1 cellular context compared by ENCODE assay signal in genomic region chr1:15272009-15272781, GRCh38.
TF ChIP-seq lines count a peak whose summit lies in the region.

No MANE protein-coding gene starts in this region.

TF ChIP-seq in HepG2, 621 proteins besides CTCF, POLR2A, EP300 and RAD21 (continued from another document and continues in another):
- TF ChIP-seq, protein P1, sequence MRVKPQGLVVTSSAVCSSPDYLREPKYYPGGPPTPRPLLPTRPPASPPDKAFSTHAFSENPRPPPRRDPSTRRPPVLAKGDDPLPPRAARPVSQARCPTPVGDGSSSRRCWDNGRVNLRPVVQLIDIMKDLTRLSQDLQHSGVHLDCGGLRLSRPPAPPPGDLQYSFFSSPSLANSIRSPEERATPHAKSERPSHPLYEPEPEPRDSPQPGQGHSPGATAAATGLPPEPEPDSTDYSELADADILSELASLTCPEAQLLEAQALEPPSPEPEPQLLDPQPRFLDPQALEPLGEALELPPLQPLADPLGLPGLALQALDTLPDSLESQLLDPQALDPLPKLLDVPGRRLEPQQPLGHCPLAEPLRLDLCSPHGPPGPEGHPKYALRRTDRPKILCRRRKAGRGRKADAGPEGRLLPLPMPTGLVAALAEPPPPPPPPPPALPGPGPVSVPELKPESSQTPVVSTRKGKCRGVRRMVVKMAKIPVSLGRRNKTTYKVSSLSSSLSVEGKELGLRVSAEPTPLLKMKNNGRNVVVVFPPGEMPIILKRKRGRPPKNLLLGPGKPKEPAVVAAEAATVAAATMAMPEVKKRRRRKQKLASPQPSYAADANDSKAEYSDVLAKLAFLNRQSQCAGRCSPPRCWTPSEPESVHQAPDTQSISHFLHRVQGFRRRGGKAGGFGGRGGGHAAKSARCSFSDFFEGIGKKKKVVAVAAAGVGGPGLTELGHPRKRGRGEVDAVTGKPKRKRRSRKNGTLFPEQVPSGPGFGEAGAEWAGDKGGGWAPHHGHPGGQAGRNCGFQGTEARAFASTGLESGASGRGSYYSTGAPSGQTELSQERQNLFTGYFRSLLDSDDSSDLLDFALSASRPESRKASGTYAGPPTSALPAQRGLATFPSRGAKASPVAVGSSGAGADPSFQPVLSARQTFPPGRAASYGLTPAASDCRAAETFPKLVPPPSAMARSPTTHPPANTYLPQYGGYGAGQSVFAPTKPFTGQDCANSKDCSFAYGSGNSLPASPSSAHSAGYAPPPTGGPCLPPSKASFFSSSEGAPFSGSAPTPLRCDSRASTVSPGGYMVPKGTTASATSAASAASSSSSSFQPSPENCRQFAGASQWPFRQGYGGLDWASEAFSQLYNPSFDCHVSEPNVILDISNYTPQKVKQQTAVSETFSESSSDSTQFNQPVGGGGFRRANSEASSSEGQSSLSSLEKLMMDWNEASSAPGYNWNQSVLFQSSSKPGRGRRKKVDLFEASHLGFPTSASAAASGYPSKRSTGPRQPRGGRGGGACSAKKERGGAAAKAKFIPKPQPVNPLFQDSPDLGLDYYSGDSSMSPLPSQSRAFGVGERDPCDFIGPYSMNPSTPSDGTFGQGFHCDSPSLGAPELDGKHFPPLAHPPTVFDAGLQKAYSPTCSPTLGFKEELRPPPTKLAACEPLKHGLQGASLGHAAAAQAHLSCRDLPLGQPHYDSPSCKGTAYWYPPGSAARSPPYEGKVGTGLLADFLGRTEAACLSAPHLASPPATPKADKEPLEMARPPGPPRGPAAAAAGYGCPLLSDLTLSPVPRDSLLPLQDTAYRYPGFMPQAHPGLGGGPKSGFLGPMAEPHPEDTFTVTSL (CRISPR knock-in tag; IDR thresholded peaks at IDR 0.05; ENCODE audit: borderline replicate concordance) = no peak
- no peak for TF ChIP-seq ZNF34 (CRISPR knock-in tag; IDR thresholded peaks at IDR 0.05; ENCODE audit: borderline replicate concordance)
- TF ChIP-seq, protein P2, sequence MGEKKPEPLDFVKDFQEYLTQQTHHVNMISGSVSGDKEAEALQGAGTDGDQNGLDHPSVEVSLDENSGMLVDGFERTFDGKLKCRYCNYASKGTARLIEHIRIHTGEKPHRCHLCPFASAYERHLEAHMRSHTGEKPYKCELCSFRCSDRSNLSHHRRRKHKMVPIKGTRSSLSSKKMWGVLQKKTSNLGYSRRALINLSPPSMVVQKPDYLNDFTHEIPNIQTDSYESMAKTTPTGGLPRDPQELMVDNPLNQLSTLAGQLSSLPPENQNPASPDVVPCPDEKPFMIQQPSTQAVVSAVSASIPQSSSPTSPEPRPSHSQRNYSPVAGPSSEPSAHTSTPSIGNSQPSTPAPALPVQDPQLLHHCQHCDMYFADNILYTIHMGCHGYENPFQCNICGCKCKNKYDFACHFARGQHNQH (CRISPR knock-in tag; IDR thresholded peaks at IDR 0.05) = peak; percentile 86
- no peak for TF ChIP-seq AGO2 (optimal IDR thresholded peaks at IDR 0.05; ENCODE audit: low read depth, low read length)
- no peak for TF ChIP-seq ZNF572 (CRISPR knock-in tag; IDR thresholded peaks at IDR 0.05)
- TF ChIP-seq HNRNPH1 (optimal IDR thresholded peaks at IDR 0.05; ENCODE audit: low read depth, low read length) = no peak
- TF ChIP-seq ZNF780A (CRISPR knock-in tag; IDR thresholded peaks at IDR 0.05) = no peak
- peak; percentile 73 for TF ChIP-seq KDM2A (CRISPR knock-in tag; IDR thresholded peaks at IDR 0.05; ENCODE audit: borderline replicate concordance, low read depth)
- no peak for TF ChIP-seq CBFB (CRISPR knock-in tag; IDR thresholded peaks at IDR 0.05)
- TF ChIP-seq ZFP37 (CRISPR knock-in tag; IDR thresholded peaks at IDR 0.05; ENCODE audit: borderline replicate concordance) = no peak
- peak; percentile 98 for TF ChIP-seq STAG1 (CRISPR knock-in tag; IDR thresholded peaks at IDR 0.05)
- TF ChIP-seq, protein P3, sequence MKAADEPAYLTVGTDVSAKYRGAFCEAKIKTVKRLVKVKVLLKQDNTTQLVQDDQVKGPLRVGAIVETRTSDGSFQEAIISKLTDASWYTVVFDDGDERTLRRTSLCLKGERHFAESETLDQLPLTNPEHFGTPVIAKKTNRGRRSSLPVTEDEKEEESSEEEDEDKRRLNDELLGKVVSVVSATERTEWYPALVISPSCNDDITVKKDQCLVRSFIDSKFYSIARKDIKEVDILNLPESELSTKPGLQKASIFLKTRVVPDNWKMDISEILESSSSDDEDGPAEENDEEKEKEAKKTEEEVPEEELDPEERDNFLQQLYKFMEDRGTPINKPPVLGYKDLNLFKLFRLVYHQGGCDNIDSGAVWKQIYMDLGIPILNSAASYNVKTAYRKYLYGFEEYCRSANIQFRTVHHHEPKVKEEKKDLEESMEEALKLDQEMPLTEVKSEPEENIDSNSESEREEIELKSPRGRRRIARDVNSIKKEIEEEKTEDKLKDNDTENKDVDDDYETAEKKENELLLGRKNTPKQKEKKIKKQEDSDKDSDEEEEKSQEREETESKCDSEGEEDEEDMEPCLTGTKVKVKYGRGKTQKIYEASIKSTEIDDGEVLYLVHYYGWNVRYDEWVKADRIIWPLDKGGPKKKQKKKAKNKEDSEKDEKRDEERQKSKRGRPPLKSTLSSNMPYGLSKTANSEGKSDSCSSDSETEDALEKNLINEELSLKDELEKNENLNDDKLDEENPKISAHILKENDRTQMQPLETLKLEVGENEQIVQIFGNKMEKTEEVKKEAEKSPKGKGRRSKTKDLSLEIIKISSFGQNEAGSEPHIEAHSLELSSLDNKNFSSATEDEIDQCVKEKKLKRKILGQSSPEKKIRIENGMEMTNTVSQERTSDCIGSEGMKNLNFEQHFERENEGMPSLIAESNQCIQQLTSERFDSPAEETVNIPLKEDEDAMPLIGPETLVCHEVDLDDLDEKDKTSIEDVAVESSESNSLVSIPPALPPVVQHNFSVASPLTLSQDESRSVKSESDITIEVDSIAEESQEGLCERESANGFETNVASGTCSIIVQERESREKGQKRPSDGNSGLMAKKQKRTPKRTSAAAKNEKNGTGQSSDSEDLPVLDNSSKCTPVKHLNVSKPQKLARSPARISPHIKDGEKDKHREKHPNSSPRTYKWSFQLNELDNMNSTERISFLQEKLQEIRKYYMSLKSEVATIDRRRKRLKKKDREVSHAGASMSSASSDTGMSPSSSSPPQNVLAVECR (CRISPR knock-in tag; IDR thresholded peaks at IDR 0.05; ENCODE audit: borderline replicate concordance) = peak; percentile 38; the same call in 1 of the 2 replicates
- TF ChIP-seq ATAD3A (CRISPR knock-in tag; IDR thresholded peaks at IDR 0.05) = no peak
- no peak for TF ChIP-seq ZNF772 (CRISPR knock-in tag; IDR thresholded peaks at IDR 0.05)
- peak; percentile 30; the same call in 1 of the 2 replicates for TF ChIP-seq ZKSCAN8 (CRISPR knock-in tag; IDR thresholded peaks at IDR 0.05; ENCODE audit: borderline replicate concordance)
- TF ChIP-seq, protein P4, sequence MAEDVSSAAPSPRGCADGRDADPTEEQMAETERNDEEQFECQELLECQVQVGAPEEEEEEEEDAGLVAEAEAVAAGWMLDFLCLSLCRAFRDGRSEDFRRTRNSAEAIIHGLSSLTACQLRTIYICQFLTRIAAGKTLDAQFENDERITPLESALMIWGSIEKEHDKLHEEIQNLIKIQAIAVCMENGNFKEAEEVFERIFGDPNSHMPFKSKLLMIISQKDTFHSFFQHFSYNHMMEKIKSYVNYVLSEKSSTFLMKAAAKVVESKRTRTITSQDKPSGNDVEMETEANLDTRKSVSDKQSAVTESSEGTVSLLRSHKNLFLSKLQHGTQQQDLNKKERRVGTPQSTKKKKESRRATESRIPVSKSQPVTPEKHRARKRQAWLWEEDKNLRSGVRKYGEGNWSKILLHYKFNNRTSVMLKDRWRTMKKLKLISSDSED (CRISPR knock-in tag; IDR thresholded peaks at IDR 0.05) = no peak
- TF ChIP-seq MXI1 (IDR thresholded peaks at IDR 0.05; ENCODE audit: borderline replicate concordance, low read depth, low read length) = peak; percentile 52; the same call in 1 of the 3 replicates
- TF ChIP-seq NFIC (IDR thresholded peaks at IDR 0.05; ENCODE audit: low read length) = no peak
- no peak for TF ChIP-seq ZNF432 (CRISPR knock-in tag; IDR thresholded peaks at IDR 0.05; ENCODE audit: borderline replicate concordance)
- TF ChIP-seq TSC22D2 (CRISPR knock-in tag; IDR thresholded peaks at IDR 0.05; ENCODE audit: borderline replicate concordance) = 0 out of 2 replicates have a peak, but pooled peaks have one; percentile 43
- TF ChIP-seq YY1 (IDR thresholded peaks at IDR 0.05; ENCODE audit: insufficient read depth, insufficient replicate concordance, low read depth, low read length) = no peak
- TF ChIP-seq, protein P5, sequence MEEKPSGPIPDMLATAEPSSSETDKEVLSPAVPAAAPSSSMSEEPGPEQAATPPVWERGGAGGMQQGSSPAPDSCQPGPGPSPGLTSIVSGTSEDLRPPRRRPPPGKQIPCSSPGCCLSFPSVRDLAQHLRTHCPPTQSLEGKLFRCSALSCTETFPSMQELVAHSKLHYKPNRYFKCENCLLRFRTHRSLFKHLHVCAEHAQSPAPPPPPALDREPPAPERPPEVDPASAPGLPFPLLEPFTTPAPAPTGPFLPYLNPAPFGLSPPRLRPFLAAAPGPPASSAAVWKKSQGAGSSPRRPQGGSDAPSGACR (CRISPR knock-in tag; IDR thresholded peaks at IDR 0.05) = no peak
- TF ChIP-seq THRA (CRISPR knock-in tag; IDR thresholded peaks at IDR 0.05; ENCODE audit: borderline replicate concordance) = peak; percentile 79
- no peak for TF ChIP-seq MTA3 (CRISPR knock-in tag; IDR thresholded peaks at IDR 0.05)
- no peak for TF ChIP-seq POLR2AphosphoS2 (IDR thresholded peaks at IDR 0.05; ENCODE audit: low read depth, low read length)
- TF ChIP-seq ZNF703 (CRISPR knock-in tag; IDR thresholded peaks at IDR 0.05; ENCODE audit: borderline replicate concordance) = no peak
- TF ChIP-seq DNMT1 (CRISPR knock-in tag; IDR thresholded peaks at IDR 0.05) = no peak
- TF ChIP-seq MYPOP (CRISPR knock-in tag; IDR thresholded peaks at IDR 0.05) = no peak
- no peak for TF ChIP-seq PAF1 (CRISPR knock-in tag; IDR thresholded peaks at IDR 0.05)
- TF ChIP-seq FOXP1 (IDR thresholded peaks at IDR 0.05) = no peak
- TF ChIP-seq FOXP1 (CRISPR knock-in tag; IDR thresholded peaks at IDR 0.05) = no peak
- TF ChIP-seq, protein P6, sequence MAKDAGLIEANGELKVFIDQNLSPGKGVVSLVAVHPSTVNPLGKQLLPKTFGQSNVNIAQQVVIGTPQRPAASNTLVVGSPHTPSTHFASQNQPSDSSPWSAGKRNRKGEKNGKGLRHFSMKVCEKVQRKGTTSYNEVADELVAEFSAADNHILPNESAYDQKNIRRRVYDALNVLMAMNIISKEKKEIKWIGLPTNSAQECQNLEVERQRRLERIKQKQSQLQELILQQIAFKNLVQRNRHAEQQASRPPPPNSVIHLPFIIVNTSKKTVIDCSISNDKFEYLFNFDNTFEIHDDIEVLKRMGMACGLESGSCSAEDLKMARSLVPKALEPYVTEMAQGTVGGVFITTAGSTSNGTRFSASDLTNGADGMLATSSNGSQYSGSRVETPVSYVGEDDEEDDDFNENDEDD (CRISPR knock-in tag; IDR thresholded peaks at IDR 0.05; ENCODE audit: borderline replicate concordance) = peak; percentile 80
- TF ChIP-seq NPAS2 (CRISPR knock-in tag; IDR thresholded peaks at IDR 0.05; ENCODE audit: borderline replicate concordance) = no peak
- no peak for TF ChIP-seq KLF12 (CRISPR knock-in tag; IDR thresholded peaks at IDR 0.05; ENCODE audit: borderline replicate concordance)
- no peak for TF ChIP-seq ZNF556 (CRISPR knock-in tag; IDR thresholded peaks at IDR 0.05; ENCODE audit: borderline replicate concordance)
- TF ChIP-seq FOXA3 (CRISPR knock-in tag; IDR thresholded peaks at IDR 0.05) = peak; percentile 34
- no peak for TF ChIP-seq HCFC1 (IDR thresholded peaks at IDR 0.05; ENCODE audit: low read depth, low read length)
- no peak for TF ChIP-seq BCLAF1 (IDR thresholded peaks at IDR 0.05)
- no peak for TF ChIP-seq ATRX (CRISPR knock-in tag; IDR thresholded peaks at IDR 0.05; ENCODE audit: borderline replicate concordance)
- TF ChIP-seq, protein P7, sequence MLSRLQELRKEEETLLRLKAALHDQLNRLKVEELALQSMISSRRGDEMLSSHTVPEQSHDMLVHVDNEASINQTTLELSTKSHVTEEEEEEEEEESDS (CRISPR knock-in tag; IDR thresholded peaks at IDR 0.05; ENCODE audit: borderline replicate concordance) = no peak
- TF ChIP-seq BCL6 (CRISPR knock-in tag; IDR thresholded peaks at IDR 0.05) = peak; percentile 52
- peak; percentile 62; the same call in 1 of the 2 replicates for TF ChIP-seq ZNF724P (CRISPR knock-in tag; IDR thresholded peaks at IDR 0.05; ENCODE audit: borderline replicate concordance)
- TF ChIP-seq ZNF331 (CRISPR knock-in tag; IDR thresholded peaks at IDR 0.05) = peak; percentile 42; the same call in 1 of the 2 replicates
- TF ChIP-seq ZNF607 (CRISPR knock-in tag; IDR thresholded peaks at IDR 0.05; ENCODE audit: borderline replicate concordance) = no peak
- TF ChIP-seq SOX13 (IDR thresholded peaks at IDR 0.05) = no peak
- no peak for TF ChIP-seq SOX13 (CRISPR knock-in tag; conservative IDR thresholded peaks at IDR 0.05 in 1 of 2, IDR thresholded peaks at IDR 0.05 in 1 of 2)
- TF ChIP-seq SAFB2 (CRISPR knock-in tag; IDR thresholded peaks at IDR 0.05; ENCODE audit: borderline replicate concordance, low read depth) = no peak
